In the genomic region with DNA sequence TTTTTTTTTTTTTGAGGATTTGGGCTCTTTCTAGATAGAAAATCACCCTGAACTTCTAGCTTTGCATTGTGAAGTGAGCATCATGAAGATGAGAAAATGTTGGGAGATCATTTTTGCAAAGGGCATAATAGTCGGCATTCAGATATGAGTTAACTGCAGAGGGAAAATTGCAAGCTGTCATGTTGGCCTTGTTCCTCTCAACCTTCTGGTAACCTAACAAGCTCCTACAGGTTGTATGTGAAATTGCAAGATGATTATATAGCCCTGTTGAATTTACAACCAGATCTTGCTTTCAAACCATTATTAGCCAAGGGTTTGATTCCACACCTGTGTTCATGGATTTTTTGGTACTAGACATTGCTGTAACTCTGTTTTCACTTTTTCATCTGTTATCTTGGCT, we compare ENCODE assay signal across 7 cellular contexts. TPM values are rescaled to one million over a fixed set of nuclear protein-coding genes. Genes with fewer than 3 reads are reported as not detected.
DNase-seq lines count a peak whose midpoint lies in the region; ATAC-seq and TF ChIP-seq lines count a peak whose summit lies in the region.

No MANE protein-coding gene starts in this region.

- H2BK20ac ChIP-seq in IMR-90 (ENCODE audit: low read depth, low read length), result no peak overlapping the region

- H3K27ac ChIP-seq in IMR-90 (ENCODE audit: insufficient read depth, low read length) (no peak overlapping the region), VCaP (peak overlapping the region; percentile 93)

- H2BK120ac ChIP-seq in IMR-90 (ENCODE audit: low read depth, low read length), result no peak overlapping the region

- H3K18ac ChIP-seq in IMR-90 (ENCODE audit: low read depth, low read length), result no peak overlapping the region

- H3K4me3 ChIP-seq in IMR-90 (ENCODE audit: insufficient read depth, low read depth, low read length), result no peak overlapping the region

- TF ChIP-seq POLR2A in IMR-90 (IDR thresholded peaks at IDR 0.05; ENCODE audit: low read depth, low read length), result no peak

- CTCF ChIA-PET in IMR-90 (lab: Yijun Ruan, JAX), result interaction anchor here (0.5 to 1.1 kb wide), 6 partner anchors 8 to 366 kb away, joined by 3 to 4 read pairs (median 3); a partner anchor contains a TSS

- peaks cover 47% of the 10 kb centered on the region for H4K20me1 ChIP-seq in IMR-90 (ENCODE audit: insufficient read depth, low read length)

- ATAC-seq in IMR-90 (ENCODE audit: low read depth), result no peak
- no peak for ATAC-seq in HG03565 (IDR thresholded peaks at IDR 0.05; ENCODE audit: unreplicated experiment)

- no peak overlapping the region for H2BK15ac ChIP-seq in IMR-90 (ENCODE audit: low read depth, low read length)

- H2BK5ac ChIP-seq in IMR-90 (ENCODE audit: low read depth, low read length, poor library complexity, severe bottlenecking), result no peak overlapping the region

- intact Hi-C loops in IMR-90 (cut with micrococcal nuclease), result no loop called here

- H2AK5ac ChIP-seq in IMR-90 (ENCODE audit: low read depth, low read length), result no peak overlapping the region

- no peak overlapping the region for H3K9ac ChIP-seq in IMR-90 (ENCODE audit: low read depth, low read length)

- H2AK9ac ChIP-seq in IMR-90 (replicated peaks; ENCODE audit: low read depth, low read length, poor library complexity), result no peak overlapping the region

- peaks cover 4% of the 10 kb centered on the region for H3K36me3 ChIP-seq in IMR-90 (ENCODE audit: control insufficient read depth, insufficient read depth, low read length)

- DNase-seq in EL (peak; percentile 39), IMR-90 (peak; percentile 62), iPS-NIHi7 (ENCODE audit: extremely low spot score) (peak; percentile 38)
- DNase-seq in stimulated activated CD4-positive, alpha-beta T cell treated with anti-CD3 and anti-CD28 coated beads, Interleukin-4, amount 100 ng/mL, for 4 hours, result no peak
- no peak for DNase-seq in stimulated activated CD4-positive, alpha-beta T cell treated with anti-CD3 and anti-CD28 coated beads, Interleukin-15, amount 100 ng/mL, for 24 hours

- no peak overlapping the region for H4K8ac ChIP-seq in IMR-90 (ENCODE audit: low read depth in 2 of 2, low read length in 2 of 2)

- no TSS peak for BruUV-seq in IMR-90 (replicated peaks; lab: Mats Ljungman, UMichigan)

- H3K4ac ChIP-seq in IMR-90 (ENCODE audit: low read depth, low read length), result no peak overlapping the region

- no peak overlapping the region for H4K5ac ChIP-seq in IMR-90 (ENCODE audit: low read depth, low read length)

- in situ Hi-C loops in IMR-90 (cut with MboI; ENCODE audit: low sequenced_read_pairs), result no loop called here

- H3K9me3 ChIP-seq in IMR-90 (ENCODE audit: control insufficient read depth, insufficient read depth, low read length), result no peaks in the 10 kb centered on the region

- peaks cover 2% of the 10 kb centered on the region for H3K4me1 ChIP-seq in IMR-90 (ENCODE audit: control insufficient read depth, insufficient read depth, low read length)

- no peaks in the 10 kb centered on the region for H3K27me3 ChIP-seq in IMR-90 (ENCODE audit: control insufficient read depth, insufficient read depth, low read length)

- H2AFZ ChIP-seq in IMR-90 (replicated peaks; ENCODE audit: low read length, poor library complexity), result no peak overlapping the region

- no peak overlapping the region for H3K23ac ChIP-seq in IMR-90 (ENCODE audit: low read depth, low read length)

- no CpG with 5 or more reads among the region's 1 CpG for WGBS in IMR-90 (ENCODE audit: extremely low coverage in 2 of 2, insufficient read length in 1 of 2), 2 experiments

- peaks cover 25 to 67% of the 10 kb centered on the region in 2 experiments for H3K79me1 ChIP-seq in IMR-90 (ENCODE audit: low read depth in 1 of 2, low read length in 2 of 2)

- H3K14ac ChIP-seq in IMR-90 (replicated peaks; ENCODE audit: low read depth, low read length), result no peak overlapping the region

- H3K9me1 ChIP-seq in IMR-90 (ENCODE audit: insufficient read depth, low read length), result peaks cover 3% of the 10 kb centered on the region; the same call in 1 of the 2 replicates

- dilution Hi-C loops in IMR-90 (cut with HindIII; ENCODE audit: low sequenced_read_pairs, unreplicated experiment), result no loop called here

- no peak for TF ChIP-seq RAD21 in IMR-90 (IDR thresholded peaks at IDR 0.05; ENCODE audit: low read length)

- no peak overlapping the region for H3K4me2 ChIP-seq in IMR-90 (ENCODE audit: low read depth, low read length)

- no peak overlapping the region for H3K56ac ChIP-seq in IMR-90 (ENCODE audit: extremely low read depth, insufficient read depth, low read length)

- H4K91ac ChIP-seq in IMR-90 (ENCODE audit: insufficient read depth, low read depth, low read length), result no peak overlapping the region

- POLR2A ChIA-PET in IMR-90 (lab: Charles Lee; ENCODE audit: unreplicated experiment), result no interaction called here

- peak; percentile 45 for TF ChIP-seq CTCF in IMR-90 (conservative IDR thresholded peaks at IDR 0.05; ENCODE audit: low read depth, low read length)
- TF ChIP-seq CTCF in VCaP (conservative IDR thresholded peaks at IDR 0.05), result peak; percentile 59; the same call in 1 of the 2 replicates

TF ChIP-seq in IMR-90, 13 proteins besides CTCF, POLR2A, EP300 and RAD21:
- TF ChIP-seq MAFK (IDR thresholded peaks at IDR 0.05; ENCODE audit: low read depth, low read length), result peak; percentile 60
- TF ChIP-seq FOS (IDR thresholded peaks at IDR 0.05; ENCODE audit: low read depth, low read length), result no peak

RNA-seq across cellular contexts. Expression of a gene that starts 2.2 kb away (rescaled TPM):
- total RNA-seq in IMR-90 (2012; rRNA removed), result 40.7 and 44.4 TPM in 2 replicates
- polyA plus RNA-seq in IMR-90 (2012; rRNA removed), result 19.5 and 22.9 TPM in 2 replicates
- 5.5 and 9.2 TPM in 2 replicates for polyA plus RNA-seq in IMR-90 (2012; cell fraction: cytosol; rRNA removed)
- polyA plus RNA-seq in IMR-90 (2012; cell fraction: nucleus; rRNA removed; ENCODE audit: low replicate concordance), result 9.4 and 25.4 TPM in 2 replicates

RNA-seq across cellular contexts. Expression of a gene that starts 32.7 kb away (rescaled TPM):
- total RNA-seq in IMR-90 (2012; rRNA removed), result 23.8 and 34.2 TPM in 2 replicates
- 31.8 and 32.0 TPM in 2 replicates for polyA plus RNA-seq in IMR-90 (2012; rRNA removed)
- polyA plus RNA-seq in IMR-90 (2012; cell fraction: cytosol; rRNA removed), result 18.3 and 34.6 TPM in 2 replicates
- 10.8 and 29.0 TPM in 2 replicates for polyA plus RNA-seq in IMR-90 (2012; cell fraction: nucleus; rRNA removed; ENCODE audit: low replicate concordance)

RNA-seq across cellular contexts. Expression of a gene that starts 45.4 kb away (rescaled TPM):
- total RNA-seq in IMR-90 (2012; rRNA removed), result 43.9 and 44.3 TPM in 2 replicates
- 78.6 and 88.5 TPM in 2 replicates for polyA plus RNA-seq in IMR-90 (2012; rRNA removed)
- 47.5 and 98.1 TPM in 2 replicates for polyA plus RNA-seq in IMR-90 (2012; cell fraction: cytosol; rRNA removed)
- 93.3 and 237 TPM in 2 replicates for polyA plus RNA-seq in IMR-90 (2012; cell fraction: nucleus; rRNA removed; ENCODE audit: low replicate concordance)

RNA-seq across cellular contexts. Expression of a gene that starts 53.9 kb away (rescaled TPM):
- 452 and 980 TPM in 2 replicates for total RNA-seq in IMR-90 (2012; rRNA removed)
- polyA plus RNA-seq in IMR-90 (2012; rRNA removed), result 1,692 and 1,751 TPM in 2 replicates
- polyA plus RNA-seq in IMR-90 (2012; cell fraction: cytosol; rRNA removed), result 209 and 733 TPM in 2 replicates
- polyA plus RNA-seq in IMR-90 (2012; cell fraction: nucleus; rRNA removed; ENCODE audit: low replicate concordance), result 34.7 and 396 TPM in 2 replicates

RNA-seq across cellular contexts. Expression of a gene that starts 55.0 kb away (rescaled TPM):
- total RNA-seq in IMR-90 (2012; rRNA removed), result 28.3 and 31.7 TPM in 2 replicates
- 39.9 and 44.5 TPM in 2 replicates for polyA plus RNA-seq in IMR-90 (2012; rRNA removed)
- polyA plus RNA-seq in IMR-90 (2012; cell fraction: cytosol; rRNA removed), result 35.1 and 46.3 TPM in 2 replicates
- polyA plus RNA-seq in IMR-90 (2012; cell fraction: nucleus; rRNA removed; ENCODE audit: low replicate concordance), result 56.9 and 85.3 TPM in 2 replicates

Comparison
In these comparisons a context has a peak if more than half of its experiments do, and no peak if none do; other contexts are left out.
1. DNase-seq: peak in EL (single experiment), IMR-90 (single experiment) and iPS-NIHi7 (single experiment); none in stimulated activated CD4-positive, alpha-beta T cell treated with anti-CD3 and anti-CD28 coated beads, Interleukin-4, amount 100 ng/mL, for 4 hours (0 of 2) and stimulated activated CD4-positive, alpha-beta T cell treated with anti-CD3 and anti-CD28 coated beads, Interleukin-15, amount 100 ng/mL, for 24 hours (single experiment).